ENCODE assay signal across 15 cellular contexts in the genomic region with DNA sequence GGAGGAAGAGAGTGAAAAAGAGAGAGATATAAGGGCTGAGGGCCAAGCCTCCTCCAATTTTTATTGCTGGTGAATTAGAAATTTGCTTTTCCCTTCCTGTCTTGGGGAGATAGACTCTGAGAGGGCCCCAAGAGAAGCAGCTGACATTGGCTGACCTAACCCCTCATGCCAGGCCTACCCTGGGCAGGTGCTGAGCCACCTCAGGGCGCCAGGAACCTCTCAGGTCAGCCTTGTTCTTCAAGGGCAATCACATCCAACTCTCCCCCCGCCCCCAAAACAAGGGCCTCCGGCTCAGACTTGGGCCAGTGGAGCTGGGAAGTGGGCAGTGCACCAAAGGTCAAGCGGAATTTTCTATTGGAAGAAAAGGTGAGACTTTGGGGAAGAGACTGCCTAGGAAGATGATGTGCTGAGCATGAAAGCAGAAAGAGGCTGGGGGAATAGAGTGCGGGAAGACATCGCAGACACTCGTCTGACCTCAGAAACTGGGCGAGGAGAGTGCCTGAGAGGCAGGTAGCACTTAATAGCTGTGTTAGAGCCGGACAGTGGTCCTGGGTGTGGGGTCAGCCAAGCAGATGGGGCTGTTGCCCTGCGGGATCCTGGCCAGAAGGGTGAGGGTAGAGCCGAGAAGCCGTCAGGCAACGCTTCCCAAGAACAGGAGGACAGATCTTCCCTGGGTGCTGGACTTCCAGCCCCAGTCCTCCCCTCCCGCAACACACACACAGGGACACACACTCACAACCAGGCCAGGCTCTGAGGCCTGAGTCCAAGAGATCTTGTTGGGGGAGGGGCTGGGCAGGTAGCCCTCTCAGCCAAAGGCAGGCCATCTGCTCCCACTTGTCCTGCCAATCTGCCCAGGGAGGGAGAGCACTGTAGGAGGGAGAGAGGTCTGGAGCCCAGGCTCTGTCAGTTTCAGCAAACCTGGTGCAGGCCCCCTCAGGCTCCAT. TPM values are rescaled to one million over a fixed set of nuclear protein-coding genes. Genes with fewer than 3 reads are reported as not detected.
DNase-seq lines count a peak whose midpoint lies in the region; ATAC-seq, FAIRE-seq and TF ChIP-seq lines count a peak whose summit lies in the region.
"Had no signal": no experiment of that assay in that cellular context is flagged by ENCODE, and none has a peak within 500 bp of the region (broad histone marks: within the 10 kb centered on the region; RNA-seq: fewer than 3 reads in every experiment).

No MANE protein-coding gene starts in this region.

- no peak overlapping the region for H2BK12ac ChIP-seq in H1 (ENCODE audit: low read depth, low read length)

- no peak overlapping the region for H2BK5ac ChIP-seq in H1 (ENCODE audit: low read depth, low read length)

- DNase-seq in left ventricle myocardium inferior (no peak), Right ventricle myocardium superior (no peak), NCI-H524 (lab: John Stamatoyannopoulos, UW) (peak; percentile 96 to 98), H1 (ENCODE audit: low read depth in 1 of 2, low spot score in 2 of 2) (no peak), LoVo (ENCODE audit: low spot score) (no peak)
- DNase-seq: activated CD4-positive, alpha-beta memory T cell treated with anti-CD3 and anti-CD28 coated beads for 36 hours; activated T-cell treated with anti-CD3 and anti-CD28 coated beads, Interleukin-2, amount 50 U/mL, for 72 hours; Caco-2; central memory CD4-positive, alpha-beta T cell; effector memory CD8-positive, alpha-beta T cell had no signal

- no peaks in the 10 kb centered on the region; the same call in 1 of the 2 replicates for H3K79me1 ChIP-seq in H1 (ENCODE audit: low read depth, low read length)

- H2BK15ac ChIP-seq in H1 (ENCODE audit: low read length) = no peak overlapping the region

- no peak for TF ChIP-seq RAD21 in H1 (IDR thresholded peaks at IDR 0.05 in 1 of 2, conservative IDR thresholded peaks at IDR 0.05 in 1 of 2; ENCODE audit: low read depth in 2 of 2, low read length in 2 of 2)

- no peak overlapping the region for H4K5ac ChIP-seq in H1 (ENCODE audit: insufficient read length, low read depth, low read length)

- POLR2A ChIA-PET in H1 (lab: Charles Lee; ENCODE audit: partially characterized antibody) = interaction anchor here (1.8 to 2.7 kb wide), 5 partner anchors 9 to 76 kb away, joined by 5 to 19 read pairs (median 9); a partner anchor contains a TSS

- intact Hi-C loops in left ventricle myocardium inferior (cut with micrococcal nuclease) (no loop called here), Right ventricle myocardium superior (cut with DNase I) (no loop called here)

- TF ChIP-seq EP300 in H1 (IDR thresholded peaks at IDR 0.05; ENCODE audit: borderline replicate concordance in 1 of 2, low read depth in 2 of 2, low read length in 2 of 2) = no peak

- no peak for TF ChIP-seq CTCF in left ventricle myocardium inferior (IDR thresholded peaks at IDR 0.05; ENCODE audit: borderline replicate concordance)
- TF ChIP-seq CTCF in H1 (IDR thresholded peaks at IDR 0.05; ENCODE audit: control extremely low read depth in 1 of 3, insufficient read depth in 1 of 3, low read depth in 1 of 3, low read length in 3 of 3) = no peak

- H3K23ac ChIP-seq in H1 (ENCODE audit: insufficient read length) = no peak overlapping the region

- H3K27me3 ChIP-seq in left ventricle myocardium inferior (ENCODE audit: low read depth) (no peaks in the 10 kb centered on the region), H1 (replicated peaks in 1 of 4; ENCODE audit: control insufficient read depth in 3 of 4, extremely low read depth in 1 of 4, insufficient read depth in 3 of 4, low read length in 3 of 4) (no peaks in the 10 kb centered on the region; a peak in 1 of 7 replicates)

- H3K27ac ChIP-seq in left ventricle myocardium inferior (replicated peaks) (peak overlapping the region; percentile 8), H1 (ENCODE audit: low read depth, low read length) (no peak overlapping the region)
- H3K27ac ChIP-seq: tibial nerve had no signal

- no peak overlapping the region for H3K9ac ChIP-seq in H1 (replicated peaks in 1 of 4; ENCODE audit: extremely low read depth in 1 of 4, low read depth in 3 of 4, low read length in 3 of 4)

- peaks cover 0 to 6% of the 10 kb centered on the region in 2 experiments for H4K20me1 ChIP-seq in H1 (replicated peaks in 1 of 2; ENCODE audit: control insufficient read depth in 1 of 2, insufficient read depth in 2 of 2, low read length in 2 of 2)

- CTCF ChIA-PET in H1 (lab: Charles Lee; ENCODE audit: partially characterized antibody) = interaction anchor here (0.6 to 1.2 kb wide), 2 partner anchors 9 to 293 kb away, joined by 3 read pairs; no protein-coding TSS in a partner anchor

- peaks cover 7 to 11% of the 10 kb centered on the region in 2 experiments; a peak in 3 of 4 replicates for H3K79me2 ChIP-seq in H1 (ENCODE audit: control insufficient read depth in 1 of 2, insufficient read depth in 2 of 2, low read length in 2 of 2)

- 0 out of 2 replicates have a peak overlapping the region, but pooled peaks have one; percentile 53 for H2AK5ac ChIP-seq in H1 (ENCODE audit: low read depth, low read length)

- no peak overlapping the region for H3K4me3 ChIP-seq in left ventricle myocardium inferior
- no peak overlapping the region for H3K4me3 ChIP-seq in H1 (ENCODE audit: extremely low read depth in 1 of 4, insufficient read depth in 2 of 4, low read depth in 3 of 4, low read length in 4 of 4)
- H3K4me3 ChIP-seq: tibial nerve had no signal

- H2AFZ ChIP-seq in H1 (ENCODE audit: low read length) = no peak overlapping the region

- H3K4me1 ChIP-seq in left ventricle myocardium inferior (peaks cover 41% of the 10 kb centered on the region), H1 (replicated peaks in 1 of 4; ENCODE audit: control insufficient read depth in 3 of 4, insufficient read depth in 4 of 4, low read length in 3 of 4) (peaks cover 3 to 17% (median 9%) of the 10 kb centered on the region in 4 experiments; a peak in 6 of 7 replicates)

- no peak for TF ChIP-seq POLR2A in H1 (IDR thresholded peaks at IDR 0.05; ENCODE audit: control extremely low read depth in 1 of 2, low read depth in 2 of 2, low read length in 2 of 2)

- no peak overlapping the region for H3K4me2 ChIP-seq in H1 (ENCODE audit: insufficient read depth in 1 of 2, low read depth in 2 of 2, low read length in 2 of 2)

- H3K23me2 ChIP-seq in H1 (ENCODE audit: low read depth, low read length) = peaks cover 12% of the 10 kb centered on the region

- H3K14ac ChIP-seq in H1 (ENCODE audit: insufficient read length) = no peak overlapping the region

- no peak overlapping the region for H2BK20ac ChIP-seq in H1 (ENCODE audit: low read length)

- H3K56ac ChIP-seq in H1 (replicated peaks; ENCODE audit: insufficient read length, low read depth, low read length) = no peak overlapping the region

- no peak overlapping the region for H2BK120ac ChIP-seq in H1 (replicated peaks; ENCODE audit: low read depth, low read length)

- H3K4ac ChIP-seq in H1 (replicated peaks; ENCODE audit: insufficient read length, low read depth, low read length) = no peak overlapping the region

- 87% methylated on average over 14 of the region's 14 CpGs; no CpG with 5 or more reads in 1 of the 2 experiments for WGBS in H1 (ENCODE audit: extremely low coverage in 1 of 2, insufficient coverage in 1 of 2, insufficient read length in 1 of 2, insufficient replicate concordance in 2 of 2, low coverage in 1 of 2, low lambda C conversion rate in 2 of 2, missing lambda C conversion rate in 1 of 2), 2 experiments

- H3K18ac ChIP-seq in H1 (ENCODE audit: extremely low read depth, low read length) = no peak overlapping the region

- H3K36me3 ChIP-seq in left ventricle myocardium inferior (no peaks in the 10 kb centered on the region), H1 (ENCODE audit: control insufficient read depth in 2 of 4, insufficient read depth in 4 of 4, low read length in 3 of 4) (peaks cover 0 to 15% (median 2%) of the 10 kb centered on the region in 4 experiments; a peak in 5 of 8 replicates)

- 0 out of 2 replicates have a peak overlapping the region, but pooled peaks have one; percentile 9 for H4K8ac ChIP-seq in H1 (ENCODE audit: extremely low read depth, insufficient read depth, low read length)

- FAIRE-seq in H1 (lab: Jason Lieb, UNC) = no peak
- FAIRE-seq: TTC549 had no signal

- ATAC-seq in Right ventricle myocardium superior (ENCODE audit: poor library complexity) = no peak
- no peak for ATAC-seq in HG03342 (IDR thresholded peaks at IDR 0.05; ENCODE audit: unreplicated experiment)
- ATAC-seq in HG03025 (IDR thresholded peaks at IDR 0.05; ENCODE audit: low FRiP score, unreplicated experiment) = no peak
- ATAC-seq in HG02938 (IDR thresholded peaks at IDR 0.05; ENCODE audit: unreplicated experiment) = no peak
- ATAC-seq: activated T-cell treated with anti-CD3 and anti-CD28 coated beads, Interleukin-2, amount 50 U/mL, for 72 hours; effector memory CD8-positive, alpha-beta T cell had no signal

- H4K91ac ChIP-seq in H1 (replicated peaks; ENCODE audit: insufficient read length, low read length) = no peak overlapping the region

- H3K9me3 ChIP-seq in left ventricle myocardium inferior (replicated peaks) = no peaks in the 10 kb centered on the region
- H3K9me3 ChIP-seq in H1 (ENCODE audit: insufficient read depth in 2 of 2, low read depth in 1 of 2, low read length in 1 of 2) = no peaks in the 10 kb centered on the region
- H3K9me3 ChIP-seq: Caco-2, tibial nerve had no signal

RNA-seq across cellular contexts. Expression of a gene that starts 3.7 kb away (rescaled TPM):
- total RNA-seq in left ventricle myocardium inferior (27.8 TPM), Right ventricle myocardium superior (24.8 TPM)
- 21.3 and 25.9 TPM in 2 replicates for total RNA-seq in H1 (2021; fragmentation: NEBNext Ultra II Directional; extraction: Animal tissue kit (Norgen Biotek cat#: 25700))
- 8.9 and 12.0 TPM in 2 replicates for polyA plus RNA-seq in H1 (2011; rRNA removed)
- polyA plus RNA-seq in H1 (2011; cell fraction: cytosol; rRNA removed) = 15.7 TPM
- polyA plus RNA-seq in H1 (2011; cell fraction: nucleus; rRNA removed) = 9.0 TPM
- polyA plus RNA-seq in H1 (2012, experiment 1 of 2) = 14.5 to 21.7 TPM (median 17.9 TPM) in 4 replicates
- polyA plus RNA-seq in H1 (2012, experiment 2 of 2) = 3.8 TPM
- polyA plus RNA-seq in H1 (2013, experiment 1 of 2) = 15.4 TPM
- polyA plus RNA-seq in H1 (2013, experiment 2 of 2) = 14.8 TPM
- polyA minus RNA-seq in H1 (2011; rRNA and poly(A)+ RNA removed) = 28.2 and 34.7 TPM in 2 replicates
- polyA minus RNA-seq in H1 (2011; cell fraction: cytosol; rRNA and poly(A)+ RNA removed) = 12.4 TPM
- 15.7 TPM for polyA minus RNA-seq in H1 (2011; cell fraction: nucleus; rRNA and poly(A)+ RNA removed)

RNA-seq across cellular contexts. Expression of a gene that starts 3.7 kb away (rescaled TPM):
- total RNA-seq in left ventricle myocardium inferior (3.1 TPM), Right ventricle myocardium superior (2.8 TPM)
- total RNA-seq in H1 (2021; fragmentation: NEBNext Ultra II Directional; extraction: Animal tissue kit (Norgen Biotek cat#: 25700)) = 4.2 and 4.9 TPM in 2 replicates
- 4.0 and 5.2 TPM in 2 replicates for polyA plus RNA-seq in H1 (2011; rRNA removed)
- polyA plus RNA-seq in H1 (2011; cell fraction: cytosol; rRNA removed) = 3.8 TPM
- 5.2 TPM for polyA plus RNA-seq in H1 (2011; cell fraction: nucleus; rRNA removed)
- polyA plus RNA-seq in H1 (2012, experiment 1 of 2) = 3.2 to 3.9 TPM (median 3.6 TPM) in 4 replicates
- polyA plus RNA-seq in H1 (2012, experiment 2 of 2) = 4.6 TPM
- polyA plus RNA-seq in H1 (2013, experiment 1 of 2) = 2.6 TPM
- polyA plus RNA-seq in H1 (2013, experiment 2 of 2) = 2.3 TPM
- polyA minus RNA-seq in H1 (2011; rRNA and poly(A)+ RNA removed) = 5.7 and 7.4 TPM in 2 replicates
- 3.6 TPM for polyA minus RNA-seq in H1 (2011; cell fraction: cytosol; rRNA and poly(A)+ RNA removed)
- 4.1 TPM for polyA minus RNA-seq in H1 (2011; cell fraction: nucleus; rRNA and poly(A)+ RNA removed)

RNA-seq across cellular contexts. Expression of a gene that starts 10.0 kb away (rescaled TPM):
- total RNA-seq in left ventricle myocardium inferior (13.4 TPM), Right ventricle myocardium superior (18.3 TPM)
- 31.8 and 33.3 TPM in 2 replicates for total RNA-seq in H1 (2021; fragmentation: NEBNext Ultra II Directional; extraction: Animal tissue kit (Norgen Biotek cat#: 25700))
- 33.5 and 54.4 TPM in 2 replicates for polyA plus RNA-seq in H1 (2011; rRNA removed)
- 46.5 TPM for polyA plus RNA-seq in H1 (2011; cell fraction: cytosol; rRNA removed)
- polyA plus RNA-seq in H1 (2011; cell fraction: nucleus; rRNA removed) = 189 TPM
- polyA plus RNA-seq in H1 (2012, experiment 1 of 2) = 21.7 to 35.2 TPM (median 31.4 TPM) in 4 replicates
- polyA plus RNA-seq in H1 (2012, experiment 2 of 2) = 24.7 TPM
- polyA plus RNA-seq in H1 (2013, experiment 1 of 2) = 19.8 TPM
- polyA plus RNA-seq in H1 (2013, experiment 2 of 2) = 17.5 TPM
- polyA minus RNA-seq in H1 (2011; rRNA and poly(A)+ RNA removed) = 21.1 and 26.4 TPM in 2 replicates
- polyA minus RNA-seq in H1 (2011; cell fraction: cytosol; rRNA and poly(A)+ RNA removed) = 24.1 TPM
- 31.4 TPM for polyA minus RNA-seq in H1 (2011; cell fraction: nucleus; rRNA and poly(A)+ RNA removed)

RNA-seq across cellular contexts. Expression of a gene that starts 41.1 kb away (rescaled TPM):
- total RNA-seq in left ventricle myocardium inferior = 30.0 TPM
- 36.4 TPM for total RNA-seq in Right ventricle myocardium superior
- total RNA-seq in H1 (2021; fragmentation: NEBNext Ultra II Directional; extraction: Animal tissue kit (Norgen Biotek cat#: 25700)) = 42.0 and 43.8 TPM in 2 replicates
- 29.4 and 31.2 TPM in 2 replicates for polyA plus RNA-seq in H1 (2011; rRNA removed)
- 51.1 TPM for polyA plus RNA-seq in H1 (2011; cell fraction: cytosol; rRNA removed)
- polyA plus RNA-seq in H1 (2011; cell fraction: nucleus; rRNA removed) = 35.3 TPM
- 37.0 to 47.9 TPM (median 45.6 TPM) in 4 replicates for polyA plus RNA-seq in H1 (2012, experiment 1 of 2)
- polyA plus RNA-seq in H1 (2012, experiment 2 of 2) = 29.9 TPM
- 48.3 TPM for polyA plus RNA-seq in H1 (2013, experiment 1 of 2)
- 56.7 TPM for polyA plus RNA-seq in H1 (2013, experiment 2 of 2)
- 11.3 and 15.2 TPM in 2 replicates for polyA minus RNA-seq in H1 (2011; rRNA and poly(A)+ RNA removed)
- 16.9 TPM for polyA minus RNA-seq in H1 (2011; cell fraction: cytosol; rRNA and poly(A)+ RNA removed)
- 12.4 TPM for polyA minus RNA-seq in H1 (2011; cell fraction: nucleus; rRNA and poly(A)+ RNA removed)

RNA-seq across cellular contexts. Expression of a gene that starts 45.9 kb away (rescaled TPM):
- total RNA-seq in left ventricle myocardium inferior (17.2 TPM), Right ventricle myocardium superior (19.0 TPM)
- 80.9 and 94.0 TPM in 2 replicates for total RNA-seq in H1 (2021; fragmentation: NEBNext Ultra II Directional; extraction: Animal tissue kit (Norgen Biotek cat#: 25700))
- 88.2 and 90.3 TPM in 2 replicates for polyA plus RNA-seq in H1 (2011; rRNA removed)
- 76.8 TPM for polyA plus RNA-seq in H1 (2011; cell fraction: cytosol; rRNA removed)
- 68.8 TPM for polyA plus RNA-seq in H1 (2011; cell fraction: nucleus; rRNA removed)
- polyA plus RNA-seq in H1 (2012, experiment 1 of 2) = 78.5 to 95.4 TPM (median 90.5 TPM) in 4 replicates
- 85.8 TPM for polyA plus RNA-seq in H1 (2012, experiment 2 of 2)
- 73.6 TPM for polyA plus RNA-seq in H1 (2013, experiment 1 of 2)
- polyA plus RNA-seq in H1 (2013, experiment 2 of 2) = 72.9 TPM
- 14.7 and 15.6 TPM in 2 replicates for polyA minus RNA-seq in H1 (2011; rRNA and poly(A)+ RNA removed)
- 22.7 TPM for polyA minus RNA-seq in H1 (2011; cell fraction: cytosol; rRNA and poly(A)+ RNA removed)
- polyA minus RNA-seq in H1 (2011; cell fraction: nucleus; rRNA and poly(A)+ RNA removed) = 13.9 TPM

Comparison
In these comparisons a context has a peak if more than half of its experiments do, and no peak if none do; other contexts are left out.
1. DNase-seq: peak in NCI-H524 (2 of 2); none in left ventricle myocardium inferior (single experiment), Right ventricle myocardium superior (single experiment), H1 (0 of 2) and LoVo (single experiment).